1 cellular context compared by ENCODE assay signal in genomic region chr10:71827828-71828227, GRCh38.
TF ChIP-seq lines count a peak whose summit lies in the region.

No MANE protein-coding gene starts in this region.

TF ChIP-seq in HepG2, 621 proteins besides CTCF, POLR2A, EP300 and RAD21:
- TF ChIP-seq, protein P1, sequence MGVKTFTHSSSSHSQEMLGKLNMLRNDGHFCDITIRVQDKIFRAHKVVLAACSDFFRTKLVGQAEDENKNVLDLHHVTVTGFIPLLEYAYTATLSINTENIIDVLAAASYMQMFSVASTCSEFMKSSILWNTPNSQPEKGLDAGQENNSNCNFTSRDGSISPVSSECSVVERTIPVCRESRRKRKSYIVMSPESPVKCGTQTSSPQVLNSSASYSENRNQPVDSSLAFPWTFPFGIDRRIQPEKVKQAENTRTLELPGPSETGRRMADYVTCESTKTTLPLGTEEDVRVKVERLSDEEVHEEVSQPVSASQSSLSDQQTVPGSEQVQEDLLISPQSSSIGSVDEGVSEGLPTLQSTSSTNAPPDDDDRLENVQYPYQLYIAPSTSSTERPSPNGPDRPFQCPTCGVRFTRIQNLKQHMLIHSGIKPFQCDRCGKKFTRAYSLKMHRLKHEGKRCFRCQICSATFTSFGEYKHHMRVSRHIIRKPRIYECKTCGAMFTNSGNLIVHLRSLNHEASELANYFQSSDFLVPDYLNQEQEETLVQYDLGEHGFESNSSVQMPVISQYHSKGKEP (CRISPR knock-in tag; IDR thresholded peaks at IDR 0.05) = no peak
- peak; percentile 41 for TF ChIP-seq RBM22 (optimal IDR thresholded peaks at IDR 0.05; ENCODE audit: low read length)
TF ChIP-seq in HepG2: peak in this region for 1.
